ENCODE assay signal across 8 cellular contexts in the genomic region with DNA sequence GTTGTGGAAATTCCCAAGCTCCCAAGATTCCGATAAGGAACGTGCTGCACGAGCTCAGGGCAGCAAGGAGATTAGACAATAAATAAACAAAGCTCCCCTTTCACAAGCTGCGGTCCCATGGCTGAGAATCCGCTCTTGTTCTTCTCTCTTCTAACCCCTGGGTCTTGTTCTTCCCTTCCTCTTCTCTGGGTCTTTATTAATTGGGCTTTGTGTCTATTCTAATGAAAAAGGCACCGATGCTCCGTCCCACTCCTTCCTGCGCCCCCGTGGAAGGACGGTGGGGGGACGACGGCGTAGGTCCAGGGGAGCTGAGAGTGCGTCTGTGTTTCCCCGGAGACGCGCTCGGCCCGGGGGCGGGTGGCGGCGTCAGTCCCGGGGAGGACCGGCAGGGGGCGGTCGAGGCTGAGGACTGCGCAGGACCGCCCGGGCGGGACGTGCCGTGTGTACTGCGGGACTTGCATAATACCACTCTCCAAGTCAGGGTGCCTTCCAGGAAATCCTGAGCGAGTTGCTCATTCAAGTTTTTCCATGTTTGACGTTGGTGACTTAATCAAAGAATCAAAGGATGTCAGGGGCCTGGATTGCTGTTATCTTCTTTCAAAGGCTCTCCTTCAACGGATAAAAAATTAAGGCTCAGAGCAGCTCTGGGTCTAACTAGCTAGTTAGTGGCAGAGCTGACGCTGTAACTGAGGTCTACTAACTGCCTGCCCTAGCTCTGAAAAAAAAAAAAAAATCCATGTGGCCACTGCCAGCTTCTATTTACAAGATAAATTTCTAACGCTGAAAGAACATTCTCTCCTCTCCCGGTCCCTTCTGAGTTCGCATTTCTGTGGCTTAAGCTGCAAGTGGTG.
DNase-seq lines count a peak whose midpoint lies in the region; ATAC-seq and TF ChIP-seq lines count a peak whose summit lies in the region.

No MANE protein-coding gene starts in this region.

- H3K4me1 ChIP-seq in mesendoderm (ENCODE audit: control insufficient read depth, low read depth, low read length), result no peaks in the 10 kb centered on the region

- no peaks in the 10 kb centered on the region for H3K79me2 ChIP-seq in mesendoderm (ENCODE audit: control insufficient read depth, insufficient read depth, low read length)

- peak overlapping the region; percentile 67 for H3K56ac ChIP-seq in mesendoderm (ENCODE audit: low read length)

- peak overlapping the region; percentile 57 for H3K9ac ChIP-seq in mesendoderm (ENCODE audit: low read length)

- H3K4me1 Mint-ChIP-seq in effector memory CD8-positive, alpha-beta T cell (ENCODE audit: low read depth in 2 of 2), result peaks cover 6 to 15% of the 10 kb centered on the region in 2 donors

- DNase-seq in AG04450 (ENCODE audit: low read depth, low spot score) (peak; percentile 88), NCI-H526 treated with DMSO at 0.1 percent for 48 hours (lab: John Stamatoyannopoulos, UW) (peak; percentile 28), mesendoderm (peak; percentile 85)
- DNase-seq in activated CD8-positive, alpha-beta memory T cell treated with anti-CD3 and anti-CD28 coated beads for 24 hours, result peak; percentile 93
- peak; percentile 53 to 71 (median 67) for DNase-seq in effector memory CD8-positive, alpha-beta T cell
- peak; percentile 41 for DNase-seq in stimulated activated CD8-positive, alpha-beta memory T cell treated with anti-CD3 and anti-CD28 coated beads, Interleukin-12 subunit alpha, Interleukin-12 subunit beta, amount 100 ng/mL, for 1 hour (ENCODE audit: low read depth)

- H3K36me3 Mint-ChIP-seq in effector memory CD8-positive, alpha-beta T cell (ENCODE audit: insufficient read depth), result no peaks in the 10 kb centered on the region

- peaks cover 51 to 68% of the 10 kb centered on the region in 2 donors for H3K27me3 Mint-ChIP-seq in effector memory CD8-positive, alpha-beta T cell

- no peak overlapping the region for H3K27ac Mint-ChIP-seq in effector memory CD8-positive, alpha-beta T cell

- no peak overlapping the region for H4K8ac ChIP-seq in mesendoderm (ENCODE audit: low read depth, low read length)

- peak; percentile 91 for ATAC-seq in GM18858 (IDR thresholded peaks at IDR 0.05; ENCODE audit: unreplicated experiment)
- ATAC-seq in HG03097 (IDR thresholded peaks at IDR 0.05; ENCODE audit: low FRiP score, unreplicated experiment), result peak; percentile 95
- peak; percentile 97 for ATAC-seq in effector memory CD8-positive, alpha-beta T cell (replicated peaks)

- H3K4me3 ChIP-seq in AG04450 (ENCODE audit: low read depth, low read length), result peak overlapping the region; percentile 52
- H3K4me3 ChIP-seq in mesendoderm (ENCODE audit: low read length), result no peak overlapping the region

- TF ChIP-seq CTCF in AG04450 (IDR thresholded peaks at IDR 0.05; ENCODE audit: low read depth, low read length), result peak; percentile 85

- no peak overlapping the region for H2BK120ac ChIP-seq in mesendoderm (ENCODE audit: low read depth, low read length)

- H3K27ac ChIP-seq in AG04450 (ENCODE audit: low read depth, low read length), result peak overlapping the region; percentile 77
- H3K27ac ChIP-seq in mesendoderm (ENCODE audit: low read depth, low read length), result no peak overlapping the region

- no peak overlapping the region for H2AK5ac ChIP-seq in mesendoderm (ENCODE audit: low read length)

- no peaks in the 10 kb centered on the region for H3K9me3 Mint-ChIP-seq in effector memory CD8-positive, alpha-beta T cell

- peak overlapping the region; percentile 68 for H3K4me2 ChIP-seq in mesendoderm (ENCODE audit: low read length)

- no peak overlapping the region for H4K5ac ChIP-seq in mesendoderm (ENCODE audit: low read length)

- no peak overlapping the region for H3K18ac ChIP-seq in mesendoderm (ENCODE audit: low read length)

- POLR2A ChIA-PET in AG04450 (lab: Yijun Ruan, JAX), result interaction anchor here (0.6 to 1.3 kb wide), 4 partner anchors 24 to 99 kb away, joined by 3 to 4 read pairs (median 3); no protein-coding TSS in a partner anchor

- peak overlapping the region; percentile 51 to 61 for H3K4me3 Mint-ChIP-seq in effector memory CD8-positive, alpha-beta T cell

- CTCF ChIA-PET in AG04450 (lab: Charles Lee), result interaction anchor here (0.6 to 5.3 kb wide), 67 partner anchors 10 to 490 kb away, joined by 3 to 120 read pairs (median 4); no protein-coding TSS in a partner anchor

- no peak overlapping the region for H3K4ac ChIP-seq in mesendoderm (ENCODE audit: low read depth, low read length)

- H2BK5ac ChIP-seq in mesendoderm (ENCODE audit: low read length), result no peak overlapping the region

- no peak overlapping the region for H2BK15ac ChIP-seq in mesendoderm (replicated peaks; ENCODE audit: low read depth)

- H3K23ac ChIP-seq in mesendoderm (ENCODE audit: low read length), result no peak overlapping the region

- H3K27me3 ChIP-seq in AG04450 (ENCODE audit: control insufficient read depth, insufficient read depth, low read length) (no peaks in the 10 kb centered on the region), mesendoderm (ENCODE audit: insufficient read depth, low read length, poor library complexity) (no peaks in the 10 kb centered on the region)

- no CpG with 5 or more reads among the region's 40 CpGs for WGBS in mesendoderm (ENCODE audit: extremely low coverage, insufficient coverage, low lambda C conversion rate)

- H3K9me3 ChIP-seq in AG04450 (ENCODE audit: control insufficient read depth, insufficient read depth, low read length), result no peaks in the 10 kb centered on the region

- H3K36me3 ChIP-seq in mesendoderm (ENCODE audit: control insufficient read depth, insufficient read depth, low read length), result no peaks in the 10 kb centered on the region

- no peaks in the 10 kb centered on the region for H3K79me1 ChIP-seq in mesendoderm (ENCODE audit: low read length)

Comparison
In these comparisons a context has a peak if more than half of its experiments do, and no peak if none do; other contexts are left out.
1. DNase-seq: peak in every context shown above with its lines; median percentile 93 in activated CD8-positive, alpha-beta memory T cell treated with anti-CD3 and anti-CD28 coated beads for 24 hours; 88 in AG04450; 85 in mesendoderm; 67 in effector memory CD8-positive, alpha-beta T cell; 41 in stimulated activated CD8-positive, alpha-beta memory T cell treated with anti-CD3 and anti-CD28 coated beads, Interleukin-12 subunit alpha, Interleukin-12 subunit beta, amount 100 ng/mL, for 1 hour; 28 in NCI-H526 treated with DMSO at 0.1 percent for 48 hours.